In the genomic region with DNA sequence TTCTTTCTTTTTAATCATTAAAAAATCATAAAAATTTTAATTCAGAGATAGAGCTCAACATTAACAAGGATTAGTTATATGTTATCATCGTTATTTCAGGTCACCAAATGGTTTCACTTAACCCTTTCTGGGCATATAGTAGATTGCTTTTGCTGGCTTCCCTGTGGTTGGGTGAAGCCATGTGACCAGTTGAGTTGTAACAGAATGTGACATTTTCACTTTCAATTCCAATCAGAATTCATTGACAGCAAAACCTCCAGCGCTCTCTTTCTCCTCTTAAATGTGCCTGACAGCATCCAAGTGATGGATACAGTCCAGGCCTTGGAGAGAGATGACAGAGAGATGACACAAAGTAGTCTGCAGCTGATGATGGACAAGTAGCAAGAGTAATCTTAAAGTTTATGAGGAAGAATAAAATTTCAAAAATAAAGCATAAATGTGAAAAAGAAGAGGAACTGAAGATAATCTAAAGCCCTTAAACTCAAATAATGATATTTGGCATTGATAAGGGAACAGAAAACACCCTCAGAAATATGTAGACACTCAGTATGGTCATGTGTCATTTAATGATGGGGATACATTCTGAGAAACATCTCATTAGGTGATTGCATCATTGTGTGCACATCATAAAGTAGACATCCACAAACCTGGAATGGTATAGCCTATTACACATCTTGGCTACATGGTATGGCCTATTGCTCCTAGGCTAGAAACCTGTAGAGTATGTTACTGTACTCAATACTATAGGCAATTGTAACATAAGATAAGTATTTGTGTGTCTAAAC, we compare ENCODE assay signal across 15 cellular contexts.
DNase-seq lines count a peak whose midpoint lies in the region; ATAC-seq lines count a peak whose summit lies in the region.
"Had no signal": no experiment of that assay in that cellular context is flagged by ENCODE, and none has a peak within 500 bp of the region (broad histone marks: within the 10 kb centered on the region; RNA-seq: fewer than 3 reads in every experiment).

No MANE protein-coding gene starts in this region.

- no peak overlapping the region for H3K4me3 ChIP-seq in ACC112 (ENCODE audit: low read depth, low read length)
- H3K4me3 ChIP-seq: heart right ventricle, ovary had no signal

- no peak for DNase-seq in cerebellum (ENCODE audit: low spot score)
- no peak for DNase-seq in stimulated activated CD4-positive, alpha-beta T cell treated with anti-CD3 and anti-CD28 coated beads, Interleukin-2, amount 100 ng/mL, for 48 hours
- no peak for DNase-seq in GDM1 (lab: John Stamatoyannopoulos, UW)
- no peak for DNase-seq in NCI-H146 (lab: John Stamatoyannopoulos, UW)
- DNase-seq: activated CD4-positive, CD25-positive, alpha-beta regulatory T cell treated with anti-CD3 and anti-CD28 coated beads, Interleukin-2, amount 50 U/mL, for 72 hours; activated T-cell treated with anti-CD3 and anti-CD28 coated beads, Interleukin-2, amount 50 U/mL, for 4 hours; heart right ventricle; HFFc6; NCI-H187; ovary had no signal

- no peaks in the 10 kb centered on the region for H3K79me2 ChIP-seq in ACC112 (ENCODE audit: control insufficient read depth, insufficient read depth, low read length, unreplicated experiment)

- no peaks in the 10 kb centered on the region for H3K36me3 ChIP-seq in ACC112 (ENCODE audit: insufficient read depth, low read length)
- H3K36me3 ChIP-seq: heart right ventricle, ovary had no signal

- H2AFZ ChIP-seq in ACC112 (ENCODE audit: low read length, unreplicated experiment): peak overlapping the region; percentile 48

- H3K27me3 ChIP-seq in ACC112 (ENCODE audit: insufficient read depth, low read length): no peaks in the 10 kb centered on the region
- H3K27me3 ChIP-seq: heart right ventricle, ovary had no signal

- ATAC-seq in GM18909 (IDR thresholded peaks at IDR 0.05; ENCODE audit: poor library complexity, unreplicated experiment) (peak; percentile 72), HG02588 (IDR thresholded peaks at IDR 0.05; ENCODE audit: unreplicated experiment) (peak; percentile 53), HG03469 (IDR thresholded peaks at IDR 0.05; ENCODE audit: unreplicated experiment) (peak; percentile 59)
- ATAC-seq: activated T-cell treated with anti-CD3 and anti-CD28 coated beads, Interleukin-2, amount 50 U/mL, for 4 hours; heart right ventricle; Right ventricle myocardium inferior had no signal

- no peak overlapping the region for H3K27ac ChIP-seq in ACC112 (ENCODE audit: low read depth, low read length)
- H3K27ac ChIP-seq: heart right ventricle, ovary had no signal

- H3K4me1 ChIP-seq in ACC112 (ENCODE audit: control insufficient read depth, insufficient read depth, low read length, unreplicated experiment): no peaks in the 10 kb centered on the region
- H3K4me1 ChIP-seq: heart right ventricle had no signal
